Comparison of ENCODE assay signal across 23 cellular contexts in genomic region chr1:3577711-3578432, GRCh38. TPM values are rescaled to one million over a fixed set of nuclear protein-coding genes. Genes with fewer than 3 reads are reported as not detected.
A peak's percentile ranks its signal among the peaks of the same experiment; 100 is the strongest.
DNase-seq lines count a peak whose midpoint lies in the region; ATAC-seq and TF ChIP-seq lines count a peak whose summit lies in the region.
"Had no signal": no experiment of that assay in that cellular context is flagged by ENCODE, and none has a peak within 500 bp of the region (broad histone marks: within the 10 kb centered on the region; RNA-seq: fewer than 3 reads in every experiment).

No MANE protein-coding gene starts in this region.

- no peak overlapping the region for H2BK120ac ChIP-seq in neuronal stem cell (ENCODE audit: low read depth, low read length)

- WGBS in neuronal stem cell (ENCODE audit: extremely low coverage in 2 of 2, insufficient read length in 2 of 2, insufficient replicate concordance in 1 of 2), 2 donors: no CpG with 5 or more reads among the region's 27 CpGs

- no peak overlapping the region for H2BK5ac ChIP-seq in neuronal stem cell (ENCODE audit: low read length)

- no peak overlapping the region for H3K4me3 Mint-ChIP-seq in brain
- no peak overlapping the region for H3K4me3 Mint-ChIP-seq in type B pancreatic cell
- H3K4me3 Mint-ChIP-seq: activated CD8-positive, alpha-beta T cell treated with anti-CD3 and anti-CD28 coated beads, Interleukin-2, amount 10 ng/mL, durations not matched to agents 7 days and 5 days; activated naive CD4-positive, alpha-beta T cell treated with anti-CD3 and anti-CD28 coated beads, Interleukin-2, amount 10 ng/mL, durations not matched to agents 7 days and 5 days; activated T-cell treated with anti-CD3 and anti-CD28 coated beads, Interleukin-2, amount 50 U/mL, for 4 hours; CD8-positive, alpha-beta memory T cell; neural progenitor cell had no signal

- peak overlapping the region; percentile 20 for H3K23ac ChIP-seq in neuronal stem cell (ENCODE audit: low read depth, low read length, poor library complexity)

- H3K4me3 ChIP-seq in neuronal stem cell (ENCODE audit: low read length in 2 of 2) (peak overlapping the region in 1 of 2 donors; percentile 30), WERI-Rb-1 (ENCODE audit: low read depth, low read length) (no peak overlapping the region)
- H3K4me3 ChIP-seq: gastroesophageal sphincter, HAP-1, neural progenitor cell, stomach, upper lobe of right lung had no signal

- H3K27ac Mint-ChIP-seq in brain (peak overlapping the region in 3 of 5 experiments; percentile 57 to 96 (median 95)), type B pancreatic cell (no peak overlapping the region)
- H3K27ac Mint-ChIP-seq: activated CD8-positive, alpha-beta T cell treated with anti-CD3 and anti-CD28 coated beads, Interleukin-2, amount 10 ng/mL, durations not matched to agents 7 days and 5 days; activated naive CD4-positive, alpha-beta T cell treated with anti-CD3 and anti-CD28 coated beads, Interleukin-2, amount 10 ng/mL, durations not matched to agents 7 days and 5 days; CD8-positive, alpha-beta memory T cell; neural progenitor cell had no signal

- H4K91ac ChIP-seq in neuronal stem cell (ENCODE audit: low read depth, low read length, poor library complexity): no peak overlapping the region

- ATAC-seq in HG03439 (IDR thresholded peaks at IDR 0.05; ENCODE audit: unreplicated experiment): no peak
- no peak for ATAC-seq in left lobe of liver
- ATAC-seq: activated CD8-positive, alpha-beta T cell treated with anti-CD3 and anti-CD28 coated beads, Interleukin-2, amount 10 ng/mL, durations not matched to agents 7 days and 5 days; activated T-cell treated with anti-CD3 and anti-CD28 coated beads, Interleukin-2, amount 50 U/mL, for 4 hours; gastroesophageal sphincter had no signal

- H3K14ac ChIP-seq in neuronal stem cell (ENCODE audit: low read length): peak overlapping the region; percentile 71

- H3K79me1 ChIP-seq in neuronal stem cell (ENCODE audit: low read depth, low read length): peaks cover 10% of the 10 kb centered on the region

- H3K18ac ChIP-seq in neuronal stem cell (ENCODE audit: low read length): peak overlapping the region; percentile 80

- H2AK5ac ChIP-seq in neuronal stem cell (ENCODE audit: low read depth, low read length): no peak overlapping the region

- no peak overlapping the region for H3K27ac ChIP-seq in neuronal stem cell (replicated peaks; ENCODE audit: low read length)
- no peak overlapping the region for H3K27ac ChIP-seq in WERI-Rb-1
- H3K27ac ChIP-seq: gastroesophageal sphincter, neural progenitor cell, stomach, upper lobe of right lung had no signal

- no peak overlapping the region for H2BK12ac ChIP-seq in neuronal stem cell (ENCODE audit: low read length)

- H2BK15ac ChIP-seq in neuronal stem cell (ENCODE audit: low read length): no peak overlapping the region

- H3K4me1 ChIP-seq in neuronal stem cell (ENCODE audit: control insufficient read depth in 2 of 2, insufficient read depth in 1 of 2, low read depth in 1 of 2, low read length in 2 of 2): peaks cover 0 to 1% of the 10 kb centered on the region in 2 donors
- H3K4me1 ChIP-seq: HAP-1, stomach had no signal

- no peak overlapping the region for H3K4me2 ChIP-seq in neuronal stem cell (ENCODE audit: insufficient read depth, low read length, poor library complexity, severe bottlenecking)
- H3K4me2 ChIP-seq: neural progenitor cell had no signal

- peak; percentile 60 for DNase-seq in GF-D8 (lab: John Stamatoyannopoulos, UW)
- peak; percentile 70 for DNase-seq in MV-4-11 (lab: John Stamatoyannopoulos, UW)
- no peak for DNase-seq in neuronal stem cell (ENCODE audit: low spot score)
- no peak for DNase-seq in WERI-Rb-1
- no peak for DNase-seq in type B pancreatic cell (ENCODE audit: extremely low spot score, unreplicated experiment)
- DNase-seq in left lobe of liver (ENCODE audit: low spot score): no peak
- DNase-seq: activated CD4-positive, CD25-positive, alpha-beta regulatory T cell; activated CD8-positive, alpha-beta T cell treated with anti-CD3 and anti-CD28 coated beads, Interleukin-2, amount 10 ng/mL, durations not matched to agents 7 days and 5 days; activated naive CD4-positive, alpha-beta T cell treated with anti-CD3 and anti-CD28 coated beads, Interleukin-2, amount 10 ng/mL, durations not matched to agents 7 days and 5 days; activated T-cell treated with anti-CD3 and anti-CD28 coated beads, Interleukin-2, amount 50 U/mL, for 4 hours; CD8-positive, alpha-beta memory T cell; effector CD4-positive, alpha-beta T cell; NCI-H146; NCI-H748 treated with DMSO at 0.1 percent for 48 hours; OCI-M1; stimulated activated CD4-positive, alpha-beta T cell treated with anti-CD3 and anti-CD28 coated beads, Interleukin-4, amount 100 ng/mL, for 24 hours; stomach; upper lobe of right lung had no signal

- H3K36me3 ChIP-seq in neuronal stem cell (replicated peaks in 1 of 2; ENCODE audit: control insufficient read depth in 2 of 2, insufficient read depth in 2 of 2, low read length in 2 of 2): peaks cover 0 to under 1% of the 10 kb centered on the region in 2 donors
- H3K36me3 ChIP-seq in WERI-Rb-1: no peaks in the 10 kb centered on the region
- H3K36me3 ChIP-seq: gastroesophageal sphincter, HAP-1, neural progenitor cell, stomach, upper lobe of right lung had no signal

- no peak overlapping the region for H3K4ac ChIP-seq in neuronal stem cell (ENCODE audit: low read length)

- TF ChIP-seq CTCF in brain (conservative IDR thresholded peaks at IDR 0.05): no peak
- TF ChIP-seq CTCF in WERI-Rb-1 (IDR thresholded peaks at IDR 0.05; ENCODE audit: low read depth, low read length): no peak
- no peak for TF ChIP-seq CTCF in type B pancreatic cell (conservative IDR thresholded peaks at IDR 0.05)

- no peak overlapping the region for H4K8ac ChIP-seq in neuronal stem cell (ENCODE audit: low read depth, low read length)

- no peaks in the 10 kb centered on the region for H3K36me3 Mint-ChIP-seq in brain
- no peaks in the 10 kb centered on the region for H3K36me3 Mint-ChIP-seq in type B pancreatic cell
- H3K36me3 Mint-ChIP-seq: activated naive CD4-positive, alpha-beta T cell treated with anti-CD3 and anti-CD28 coated beads, Interleukin-2, amount 10 ng/mL, durations not matched to agents 7 days and 5 days; CD8-positive, alpha-beta memory T cell had no signal

- H3K27me3 ChIP-seq in neuronal stem cell (ENCODE audit: control insufficient read depth in 3 of 3, insufficient read depth in 3 of 3, low read depth in 1 of 3, low read length in 3 of 3) (no peaks in the 10 kb centered on the region), WERI-Rb-1 (ENCODE audit: insufficient read depth, low read depth, severe bottlenecking) (no peaks in the 10 kb centered on the region)
- H3K27me3 ChIP-seq: neural progenitor cell, upper lobe of right lung had no signal

- H3K9ac ChIP-seq in neuronal stem cell (ENCODE audit: low read depth, low read length, poor library complexity): peak overlapping the region; percentile 60
- H3K9ac ChIP-seq: neural progenitor cell had no signal

- no peaks in the 10 kb centered on the region for H3K27me3 Mint-ChIP-seq in brain
- no peaks in the 10 kb centered on the region for H3K27me3 Mint-ChIP-seq in type B pancreatic cell
- H3K27me3 Mint-ChIP-seq: activated naive CD4-positive, alpha-beta T cell treated with anti-CD3 and anti-CD28 coated beads, Interleukin-2, amount 10 ng/mL, durations not matched to agents 7 days and 5 days; CD8-positive, alpha-beta memory T cell had no signal

- H2AFZ ChIP-seq in neuronal stem cell (ENCODE audit: low read length): no peak overlapping the region
- H2AFZ ChIP-seq: neural progenitor cell had no signal

- H3K4me1 Mint-ChIP-seq in brain (peaks cover 29% of the 10 kb centered on the region), type B pancreatic cell (ENCODE audit: unreplicated experiment) (no peaks in the 10 kb centered on the region)
- H3K4me1 Mint-ChIP-seq: activated naive CD4-positive, alpha-beta T cell treated with anti-CD3 and anti-CD28 coated beads, Interleukin-2, amount 10 ng/mL, durations not matched to agents 7 days and 5 days; CD8-positive, alpha-beta memory T cell had no signal

- H3K9me3 ChIP-seq in neuronal stem cell (replicated peaks in 1 of 2; ENCODE audit: control insufficient read depth in 2 of 2, insufficient read depth in 1 of 2, low read depth in 1 of 2, low read length in 2 of 2): peaks cover 0 to 2% of the 10 kb centered on the region in 2 donors
- no peaks in the 10 kb centered on the region for H3K9me3 ChIP-seq in WERI-Rb-1 (ENCODE audit: severe bottlenecking)
- H3K9me3 ChIP-seq: gastroesophageal sphincter, HAP-1, stomach, upper lobe of right lung had no signal

- H3K9me3 Mint-ChIP-seq in brain (no peaks in the 10 kb centered on the region), type B pancreatic cell (no peaks in the 10 kb centered on the region)
- H3K9me3 Mint-ChIP-seq: activated T-cell treated with anti-CD3 and anti-CD28 coated beads, Interleukin-2, amount 50 U/mL, for 4 hours; CD8-positive, alpha-beta memory T cell; neural progenitor cell had no signal

RNA-seq across cellular contexts. Expression of gene MEGF6, which starts 33.4 kb away (rescaled TPM):
- 8.0 TPM for polyA plus RNA-seq in brain (ENCODE audit: insufficient read depth, low read depth, low replicate concordance)
- 10.3 TPM for polyA plus RNA-seq in neuronal stem cell (2013, experiment 1 of 2)
- polyA plus RNA-seq in neuronal stem cell (2013, experiment 2 of 2): 10.0 TPM
- 26.7 and 61.7 TPM in 2 replicates for total RNA-seq in type B pancreatic cell (ENCODE audit: low replicate concordance)
- 6.9 TPM for total RNA-seq in left lobe of liver

RNA-seq across cellular contexts. Expression of gene TPRG1L, which starts 46.9 kb away (rescaled TPM):
- polyA plus RNA-seq in brain (ENCODE audit: insufficient read depth, low read depth, low replicate concordance): 100 TPM
- 13.4 TPM for polyA plus RNA-seq in neuronal stem cell (2013, experiment 1 of 2)
- polyA plus RNA-seq in neuronal stem cell (2013, experiment 2 of 2): 13.2 TPM
- total RNA-seq in type B pancreatic cell (ENCODE audit: low replicate concordance): 26.6 and 56.6 TPM in 2 replicates
- total RNA-seq in left lobe of liver: 49.9 TPM

Comparison
In these comparisons a context has a peak if more than half of its experiments do, and no peak if none do; other contexts are left out.
1. DNase-seq: peak in GF-D8 (single experiment) and MV-4-11 (single experiment); none in neuronal stem cell (single experiment), WERI-Rb-1 (single experiment), type B pancreatic cell (single experiment) and left lobe of liver (single experiment).